7 cellular contexts compared by ENCODE assay signal in the genomic region with DNA sequence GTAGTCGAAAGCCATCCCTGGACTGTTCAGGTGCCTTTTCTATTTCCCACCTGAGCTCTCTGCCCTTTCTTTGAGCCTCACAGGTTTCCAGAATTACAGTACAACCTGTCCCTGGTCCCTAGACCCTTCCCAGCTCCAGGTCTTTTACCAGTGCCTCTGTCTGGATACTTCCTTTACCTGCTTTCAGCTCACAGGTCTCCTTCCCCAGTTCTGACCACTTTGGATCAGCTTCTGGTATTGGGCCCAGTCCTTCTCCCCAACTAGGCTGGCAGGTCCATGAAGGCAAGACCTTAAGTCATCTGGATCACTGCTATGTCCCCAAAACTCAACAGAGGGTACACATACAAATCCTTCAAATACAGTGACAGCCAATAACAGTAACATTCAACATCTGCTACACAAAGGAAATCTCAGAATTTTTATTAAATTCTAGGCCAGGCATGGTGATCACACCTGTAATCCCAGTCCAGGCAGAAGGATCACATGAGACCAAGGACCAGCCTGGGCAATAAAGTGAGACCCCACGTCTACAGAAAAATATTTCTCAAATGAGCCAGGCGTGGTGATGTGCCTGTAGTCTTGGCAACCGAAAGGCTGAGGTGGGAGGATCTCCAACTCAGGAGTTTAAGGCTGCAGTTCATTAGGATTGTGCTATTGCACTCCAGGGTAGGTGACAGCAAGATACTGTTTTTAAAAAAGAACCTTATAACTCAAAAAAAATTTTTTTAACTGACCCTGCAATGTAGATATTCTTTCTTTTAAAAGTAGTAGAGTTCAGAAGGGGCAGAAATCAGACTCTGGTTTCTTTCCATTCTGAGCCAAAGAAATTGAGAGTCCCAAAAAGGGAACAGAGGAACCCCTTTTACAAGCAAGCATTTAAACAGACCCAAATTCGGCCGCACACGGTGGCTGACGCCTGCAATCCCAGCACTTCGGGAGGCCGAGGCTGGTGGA. TPM values are rescaled to one million over a fixed set of nuclear protein-coding genes. Genes with fewer than 3 reads are reported as not detected.
DNase-seq lines count a peak whose midpoint lies in the region; ATAC-seq and TF ChIP-seq lines count a peak whose summit lies in the region.

No MANE protein-coding gene starts in this region.

- H2BK5ac ChIP-seq in H9 (ENCODE audit: insufficient read length, low read length): no peak overlapping the region

- no peak overlapping the region for H3K56ac ChIP-seq in H9 (ENCODE audit: insufficient read length, low read depth, low read length)

- no peaks in the 10 kb centered on the region for H3K4me1 ChIP-seq in H9 (ENCODE audit: insufficient read depth, low read length)
- peaks cover 3% of the 10 kb centered on the region for H3K4me1 ChIP-seq in right cardiac atrium (ENCODE audit: control insufficient read depth, insufficient read depth, low read length)
- peaks cover 22 to 39% (median 27%) of the 10 kb centered on the region in 3 donors for H3K4me1 ChIP-seq in skeletal muscle tissue (ENCODE audit: control insufficient read depth in 3 of 3, insufficient read depth in 3 of 3, low read length in 3 of 3)

- H3K36me3 ChIP-seq in WERI-Rb-1: peaks cover 50% of the 10 kb centered on the region
- H3K36me3 ChIP-seq in skeletal muscle tissue (ENCODE audit: control insufficient read depth in 3 of 3, insufficient read depth in 3 of 3, low read length in 3 of 3): peaks cover 25 to 27% (median 27%) of the 10 kb centered on the region in 3 donors

- WGBS in H9 (ENCODE audit: extremely low coverage, insufficient read length, low lambda C conversion rate): no CpG with 5 or more reads among the region's 10 CpGs
- whole genome bisulfite sequencing in right cardiac atrium: 52% methylated on average over 10 of the region's 10 CpGs

- H3K36me3 Mint-ChIP-seq in H9 (ENCODE audit: insufficient read depth in 1 of 3, low read depth in 3 of 3): peaks cover 32 to 40% (median 37%) of the 10 kb centered on the region in 3 experiments

- peaks cover 6% of the 10 kb centered on the region; the same call in 1 of the 2 replicates for H3K79me2 ChIP-seq in H9 (ENCODE audit: insufficient read depth, low read length)

- no peak overlapping the region for H2AK5ac ChIP-seq in H9 (ENCODE audit: insufficient read length, low read length)

- peaks cover 9% of the 10 kb centered on the region for H3K79me1 ChIP-seq in H9 (ENCODE audit: insufficient read depth, low read depth, low read length, poor library complexity, severe bottlenecking)

- H3K4ac ChIP-seq in H9 (ENCODE audit: low read depth, low read length): no peak overlapping the region

- H2BK20ac ChIP-seq in H9 (ENCODE audit: low read depth, low read length, poor library complexity, severe bottlenecking): no peak overlapping the region

- peaks cover 10% of the 10 kb centered on the region for H3K23me2 ChIP-seq in H9 (ENCODE audit: insufficient read length, low read depth, low read length, poor library complexity, severe bottlenecking)

- no peak overlapping the region for H4K5ac ChIP-seq in H9 (ENCODE audit: insufficient read length, low read depth, low read length)

- no peak for ATAC-seq in right cardiac atrium

- no peak overlapping the region for H2BK15ac ChIP-seq in H9 (ENCODE audit: low read depth, low read length)

- H3K14ac ChIP-seq in H9 (ENCODE audit: insufficient read depth, low read length): no peak overlapping the region

- H3K4me3 ChIP-seq in WERI-Rb-1 (ENCODE audit: low read depth, low read length) (peak overlapping the region; percentile 96), right cardiac atrium (ENCODE audit: low read length) (peak overlapping the region; percentile 88), skeletal muscle tissue (ENCODE audit: low read length in 3 of 3) (peak overlapping the region; percentile 95 to 99 (median 98))

- peaks cover 35 to 43% of the 10 kb centered on the region in 2 experiments for H3K4me1 Mint-ChIP-seq in H9

- peaks cover 5% of the 10 kb centered on the region for H3K27me3 Mint-ChIP-seq in H9 (ENCODE audit: low read depth)

- H3K9ac ChIP-seq in H9 (ENCODE audit: extremely low read depth, insufficient read length, low read length): peak overlapping the region; percentile 43
- peak overlapping the region; percentile 97 to 99 (median 98) for H3K9ac ChIP-seq in skeletal muscle tissue (ENCODE audit: low read depth in 1 of 3, low read length in 3 of 3)

- peak overlapping the region; percentile 75 to 92 (median 87); a peak in 6 of 7 replicates for H3K27ac Mint-ChIP-seq in H9

- no peaks in the 10 kb centered on the region for H3K27me3 ChIP-seq in H9 (ENCODE audit: insufficient read depth, low read length)
- H3K27me3 ChIP-seq in WERI-Rb-1 (ENCODE audit: insufficient read depth, low read depth, severe bottlenecking): no peaks in the 10 kb centered on the region
- no peaks in the 10 kb centered on the region for H3K27me3 ChIP-seq in right cardiac atrium (ENCODE audit: control insufficient read depth, insufficient read depth)
- peaks cover 0 to 3% (median 0%) of the 10 kb centered on the region in 3 donors for H3K27me3 ChIP-seq in skeletal muscle tissue (ENCODE audit: control insufficient read depth in 3 of 3, insufficient read depth in 3 of 3, low read length in 3 of 3)

- peak overlapping the region; percentile 51 for H3K27ac ChIP-seq in H9 (ENCODE audit: insufficient read length, low read depth, low read length)
- peak overlapping the region; percentile 91; the same call in 1 of the 2 replicates for H3K27ac ChIP-seq in WERI-Rb-1
- no peak overlapping the region for H3K27ac ChIP-seq in right cardiac atrium (ENCODE audit: low read length)
- H3K27ac ChIP-seq in skeletal muscle tissue (ENCODE audit: low read depth, low read length): no peak overlapping the region

- no peaks in the 10 kb centered on the region for H3K9me3 ChIP-seq in H9 (ENCODE audit: control insufficient read depth, low read depth, low read length)
- H3K9me3 ChIP-seq in WERI-Rb-1 (ENCODE audit: severe bottlenecking): no peaks in the 10 kb centered on the region
- no peaks in the 10 kb centered on the region for H3K9me3 ChIP-seq in right cardiac atrium (ENCODE audit: control insufficient read depth, low read length)
- H3K9me3 ChIP-seq in skeletal muscle tissue (ENCODE audit: control insufficient read depth in 3 of 3, low read length in 3 of 3): no peaks in the 10 kb centered on the region

- H3K4me2 ChIP-seq in H9 (ENCODE audit: insufficient read depth, insufficient read length, low read length): peak overlapping the region; percentile 75

- intact Hi-C loops in right cardiac atrium (cut with DNase I): no loop called here

- peaks cover 0 to 7% of the 10 kb centered on the region in 2 experiments; a peak in 2 of 5 replicates for H3K9me3 Mint-ChIP-seq in H9

- no peak overlapping the region for H3T11ph ChIP-seq in H9 (ENCODE audit: low read length)

- no peaks in the 10 kb centered on the region for H4K20me1 ChIP-seq in H9 (ENCODE audit: control insufficient read depth, insufficient read depth, insufficient read length)

- TF ChIP-seq CTCF in H9 (conservative IDR thresholded peaks at IDR 0.05) (no peak), WERI-Rb-1 (IDR thresholded peaks at IDR 0.05; ENCODE audit: low read depth, low read length) (no peak)

- no peak overlapping the region for H2BK120ac ChIP-seq in H9 (ENCODE audit: low read depth, low read length, poor library complexity, severe bottlenecking)

- DNase-seq in H9 (no peak), WERI-Rb-1 (no peak), right cardiac atrium (peak in 1 of 3 donors; percentile 33), DMS 273 treated with DMSO at 0.1 percent for 48 hours (lab: John Stamatoyannopoulos, UW) (no peak), epidermal melanocyte (ENCODE audit: insufficient read length, low spot score) (no peak)
- DNase-seq in stimulated activated naive CD4-positive, alpha-beta T cell treated with Interleukin-2 at 50 U/mL for 16 hours (lab: John Stamatoyannopoulos, UW): no peak

- H2BK12ac ChIP-seq in H9 (ENCODE audit: insufficient read length, low read depth, low read length): no peak overlapping the region

- no peak overlapping the region for H4K91ac ChIP-seq in H9 (ENCODE audit: insufficient read length, low read depth, low read length)

- H4K8ac ChIP-seq in H9 (replicated peaks; ENCODE audit: insufficient read length, low read depth, low read length): no peak overlapping the region

- no peak overlapping the region for H2AFZ ChIP-seq in H9 (ENCODE audit: low read length)

- no peak overlapping the region for H3K18ac ChIP-seq in H9 (ENCODE audit: insufficient read length, low read depth, low read length)

- H3K23ac ChIP-seq in H9 (ENCODE audit: insufficient read length, low read depth, low read length): no peak overlapping the region

- peak overlapping the region; percentile 98 to 100 for H3K4me3 Mint-ChIP-seq in H9

RNA-seq across cellular contexts. Expression of gene RPS16, which starts 1.3 kb away (rescaled TPM):
- total RNA-seq in H9 (2021) (2,711 and 2,810 TPM in 2 replicates), right cardiac atrium (1,000 to 10,000 TPM; 1,282 to 1,746 (median 1,468) TPM), skeletal muscle tissue (128 TPM)
- 1,560 TPM for polyA plus RNA-seq in right cardiac atrium

RNA-seq across cellular contexts. Expression of gene SUPT5H, which starts 11.0 kb away (rescaled TPM):
- total RNA-seq in H9 (2021): 141 and 145 TPM in 2 replicates
- 10 to 100 TPM; 74.8 to 85.1 (median 80.1) TPM for total RNA-seq in right cardiac atrium
- polyA plus RNA-seq in right cardiac atrium: 68.8 TPM
- 40.7 TPM for total RNA-seq in skeletal muscle tissue

RNA-seq across cellular contexts. Expression of gene PLEKHG2, which starts 21.9 kb away (rescaled TPM):
- total RNA-seq in H9 (2021): 167 and 170 TPM in 2 replicates
- 10 to 100 TPM; 13.1 to 29.5 (median 20.1) TPM for total RNA-seq in right cardiac atrium
- polyA plus RNA-seq in right cardiac atrium: 11.3 TPM
- total RNA-seq in skeletal muscle tissue: 15.7 TPM

RNA-seq across cellular contexts. Expression of gene ZFP36, which starts 27.8 kb away (rescaled TPM):
- total RNA-seq in H9 (2021) (14.6 and 15.4 TPM in 2 replicates), right cardiac atrium (100 to 1,000 TPM in 1 of 4 donors, 10 to 100 TPM in 3; 38.1 to 157 (median 56.4) TPM), skeletal muscle tissue (3.1 TPM)
- 203 TPM for polyA plus RNA-seq in right cardiac atrium

RNA-seq across cellular contexts. Expression of gene MED29, which starts 43.2 kb away (rescaled TPM):
- total RNA-seq in H9 (2021) (48.3 and 49.2 TPM in 2 replicates), right cardiac atrium (10 to 100 TPM; 25.1 to 31.8 (median 27.0) TPM), skeletal muscle tissue (9.4 TPM)
- 38.3 TPM for polyA plus RNA-seq in right cardiac atrium

Comparison
In these comparisons a context has a peak if more than half of its experiments do, and no peak if none do; other contexts are left out.
1. H3K27ac ChIP-seq: peak in H9 (single experiment) and WERI-Rb-1 (single experiment); none in right cardiac atrium (single experiment) and skeletal muscle tissue (single experiment).
2. Peak in every context shown above with its lines, with median percentiles within 50 percentile points of each other: H3K4me3 ChIP-seq.